In genomic region chr12:8697120-8697475, GRCh38 we compare ENCODE assay signal across 8 cellular contexts. TPM values are rescaled to one million over a fixed set of nuclear protein-coding genes. Genes with fewer than 3 reads are reported as not detected.
A peak's percentile ranks its signal among the peaks of the same experiment; 100 is the strongest.
DNase-seq lines count a peak whose midpoint lies in the region; ATAC-seq, FAIRE-seq and TF ChIP-seq lines count a peak whose summit lies in the region.

No MANE protein-coding gene starts in this region.

- peak overlapping the region; percentile 90 to 98 (median 94) for H3K4me3 ChIP-seq in stomach

- no peaks in the 10 kb centered on the region for H3K9me3 ChIP-seq in stomach

- CTCF ChIA-PET in activated naive CD4-positive, alpha-beta T cell treated with anti-CD3 and anti-CD28 coated beads, Interleukin-2, amount 10 ng/mL, durations not matched to agents 7 days and 5 days (lab: Charles Lee): no interaction called here

- no peak for TF ChIP-seq POLR2A in stomach (IDR thresholded peaks at IDR 0.05)

- H3K27ac ChIP-seq in layer of hippocampus (ENCODE audit: low read depth, low read length) (peak overlapping the region; percentile 74), stomach (peak overlapping the region; percentile 88 to 97 (median 92))

- no peaks in the 10 kb centered on the region for H3K9me3 Mint-ChIP-seq in activated naive CD4-positive, alpha-beta T cell treated with anti-CD3 and anti-CD28 coated beads, Interleukin-2, amount 10 ng/mL, durations not matched to agents 7 days and 5 days

- H3K4me3 Mint-ChIP-seq in activated naive CD4-positive, alpha-beta T cell treated with anti-CD3 and anti-CD28 coated beads, Interleukin-2, amount 10 ng/mL, durations not matched to agents 7 days and 5 days: peak overlapping the region; percentile 92

- peaks cover 1% of the 10 kb centered on the region for H3K36me3 Mint-ChIP-seq in activated naive CD4-positive, alpha-beta T cell treated with anti-CD3 and anti-CD28 coated beads, Interleukin-2, amount 10 ng/mL, durations not matched to agents 7 days and 5 days

- peaks cover 34% of the 10 kb centered on the region for H3K27me3 Mint-ChIP-seq in activated naive CD4-positive, alpha-beta T cell treated with anti-CD3 and anti-CD28 coated beads, Interleukin-2, amount 10 ng/mL, durations not matched to agents 7 days and 5 days

- WGBS in stomach, 5 donors: 0 to 2% (median 1%) methylated on average over 17 to 21 of the region's 21 CpGs

- H3K27ac Mint-ChIP-seq in activated naive CD4-positive, alpha-beta T cell treated with anti-CD3 and anti-CD28 coated beads, Interleukin-2, amount 10 ng/mL, durations not matched to agents 7 days and 5 days: peak overlapping the region; percentile 71

- TF ChIP-seq EP300 in stomach (IDR thresholded peaks at IDR 0.05): no peak

- intact Hi-C loops in stomach (cut with DNase I; ENCODE audit: low total_unique reads): no loop called here

- H3K36me3 ChIP-seq in stomach: no peaks in the 10 kb centered on the region

- peaks cover 8 to 56% (median 29%) of the 10 kb centered on the region in 4 donors for H3K4me1 ChIP-seq in stomach

- TF ChIP-seq CTCF in stomach (IDR thresholded peaks at IDR 0.05): no peak
- TF ChIP-seq CTCF in D721Med (IDR thresholded peaks at IDR 0.05; ENCODE audit: insufficient read depth, missing control alignments): no peak

- no peak for FAIRE-seq in D721Med (lab: Jason Lieb, UNC)

- H3K27me3 ChIP-seq in layer of hippocampus (ENCODE audit: control insufficient read depth, insufficient read depth, low read length): no peaks in the 10 kb centered on the region
- no peaks in the 10 kb centered on the region for H3K27me3 ChIP-seq in stomach

- DNase-seq in activated naive CD4-positive, alpha-beta T cell treated with anti-CD3 and anti-CD28 coated beads, Interleukin-2, amount 10 ng/mL, durations not matched to agents 7 days and 5 days: peak; percentile 48
- DNase-seq in activated naive CD4-positive, alpha-beta T cell treated with Interleukin-2 at 50 U/mL for 16 hours: no peak
- DNase-seq in NOMO-1 treated with DMSO at 0.1 percent for 48 hours (lab: John Stamatoyannopoulos, UW; ENCODE audit: unreplicated experiment) (peak; percentile 44), stomach (no peak), D721Med (ENCODE audit: insufficient read length, low spot score) (no peak)
- peak; percentile 43 for DNase-seq in central memory CD4-positive, alpha-beta T cell

- peaks cover 17% of the 10 kb centered on the region for H3K4me1 Mint-ChIP-seq in activated naive CD4-positive, alpha-beta T cell treated with anti-CD3 and anti-CD28 coated beads, Interleukin-2, amount 10 ng/mL, durations not matched to agents 7 days and 5 days

- peak; percentile 13 for ATAC-seq in HG02981 (IDR thresholded peaks at IDR 0.05; ENCODE audit: unreplicated experiment)

RNA-seq across cellular contexts. Expression of gene RIMKLB, which starts 0.7 kb away (rescaled TPM):
- 10 to 100 TPM in 4 of 5 donors, 1 to 10 TPM in 1; 3.2 to 78.0 (median 25.5) TPM for total RNA-seq in stomach
- polyA plus RNA-seq in stomach: 10 to 100 TPM; 18.2 to 40.0 (median 22.8) TPM

RNA-seq across cellular contexts. Expression of gene MFAP5, which starts 34.5 kb away (rescaled TPM):
- 100 to 1,000 TPM in 2 of 5 donors, 10 to 100 TPM in 3; 11.6 to 282 (median 88.7) TPM for total RNA-seq in stomach
- polyA plus RNA-seq in stomach: 10 to 100 TPM; 10.6 to 20.6 (median 16.8) TPM

Comparison
In these comparisons a context has a peak if more than half of its experiments do, and no peak if none do; other contexts are left out.
1. DNase-seq: peak in activated naive CD4-positive, alpha-beta T cell treated with anti-CD3 and anti-CD28 coated beads, Interleukin-2, amount 10 ng/mL, durations not matched to agents 7 days and 5 days (single experiment), NOMO-1 treated with DMSO at 0.1 percent for 48 hours (single experiment) and central memory CD4-positive, alpha-beta T cell (single experiment); none in activated naive CD4-positive, alpha-beta T cell treated with Interleukin-2 at 50 U/mL for 16 hours (single experiment), stomach (single experiment) and D721Med (single experiment).